8 cellular contexts compared by ENCODE assay signal in genomic region chr17:19196382-19197204, GRCh38. TPM values are rescaled to one million over a fixed set of nuclear protein-coding genes. Genes with fewer than 3 reads are reported as not detected.
DNase-seq lines count a peak whose midpoint lies in the region; ATAC-seq and TF ChIP-seq lines count a peak whose summit lies in the region.
"Not testable (repeated sequence)": the region's sequence is repeated elsewhere in the genome, so short reads cannot be mapped to it uniquely, and the experiment has no call there.

No MANE protein-coding gene starts in this region.

- H2BK5ac ChIP-seq in neuronal stem cell (ENCODE audit: low read length), result not testable (repeated sequence)

- not testable (repeated sequence) for H3K36me3 Mint-ChIP-seq in activated naive CD8-positive, alpha-beta T cell treated with anti-CD3 and anti-CD28 coated beads, Interleukin-2, amount 50 U/mL, for 24 hours (ENCODE audit: low read depth)

- H3K4me1 ChIP-seq in neuronal stem cell (ENCODE audit: control insufficient read depth in 2 of 2, insufficient read depth in 1 of 2, low read depth in 1 of 2, low read length in 2 of 2); tibial artery: not testable (repeated sequence)

- H3K4me3 ChIP-seq in WI38 (ENCODE audit: low read depth, low read length) (peak overlapping the region; percentile 38), neuronal stem cell (ENCODE audit: low read length in 2 of 2) (peak overlapping the region in 1 of 2 donors; percentile 41), tibial artery (peak overlapping the region; percentile 42 to 53)

- not testable (repeated sequence) for H3K27ac ChIP-seq in neuronal stem cell (replicated peaks; ENCODE audit: low read length)
- peak overlapping the region in 1 of 2 donors; percentile 74 for H3K27ac ChIP-seq in tibial artery

- ATAC-seq in GM18519 (IDR thresholded peaks at IDR 0.05; ENCODE audit: low FRiP score, unreplicated experiment) (peak; percentile 71), GM21717 (IDR thresholded peaks at IDR 0.05; ENCODE audit: unreplicated experiment) (peak; percentile 71), HG03175 (IDR thresholded peaks at IDR 0.05; ENCODE audit: unreplicated experiment) (peak; percentile 84), left cardiac atrium (peak; percentile 97 to 99)
- ATAC-seq in activated naive CD8-positive, alpha-beta T cell treated with anti-CD3 and anti-CD28 coated beads, Interleukin-2, amount 50 U/mL, for 24 hours, result peak; percentile 97

- DNase-seq in activated naive CD8-positive, alpha-beta T cell treated with anti-CD3 and anti-CD28 coated beads, Interleukin-2, amount 50 U/mL, for 24 hours, result peak; percentile 9
- not testable (repeated sequence) for DNase-seq in left cardiac atrium; neuronal stem cell (ENCODE audit: low spot score)
- DNase-seq in tibial artery, result peak in 1 of 2 donors; percentile 12

- H4K91ac ChIP-seq in neuronal stem cell (ENCODE audit: low read depth, low read length, poor library complexity), result not testable (repeated sequence)

- not testable (repeated sequence) for H3K36me3 ChIP-seq in neuronal stem cell (replicated peaks in 1 of 2; ENCODE audit: control insufficient read depth in 2 of 2, insufficient read depth in 2 of 2, low read length in 2 of 2); tibial artery

- H3K4ac ChIP-seq in neuronal stem cell (ENCODE audit: low read length), result not testable (repeated sequence)

- H3K27me3 Mint-ChIP-seq in activated naive CD8-positive, alpha-beta T cell treated with anti-CD3 and anti-CD28 coated beads, Interleukin-2, amount 50 U/mL, for 24 hours, result not testable (repeated sequence)

- H3K18ac ChIP-seq in neuronal stem cell (ENCODE audit: low read length), result not testable (repeated sequence)

- H3K27ac Mint-ChIP-seq in activated naive CD8-positive, alpha-beta T cell treated with anti-CD3 and anti-CD28 coated beads, Interleukin-2, amount 50 U/mL, for 24 hours, result not testable (repeated sequence)

- not testable (repeated sequence) for H3K9me3 Mint-ChIP-seq in activated naive CD8-positive, alpha-beta T cell treated with anti-CD3 and anti-CD28 coated beads, Interleukin-2, amount 50 U/mL, for 24 hours

- H3K23ac ChIP-seq in neuronal stem cell (ENCODE audit: low read depth, low read length, poor library complexity), result not testable (repeated sequence)

- intact Hi-C loops in left cardiac atrium (cut with DNase I); tibial artery (cut with DNase I; ENCODE audit: low total_unique reads): not testable (repeated sequence)

- H3K9ac ChIP-seq in neuronal stem cell (ENCODE audit: low read depth, low read length, poor library complexity), result not testable (repeated sequence)

- WGBS in neuronal stem cell (ENCODE audit: extremely low coverage in 2 of 2, insufficient read length in 2 of 2, insufficient replicate concordance in 1 of 2), 2 donors, result no CpG with 5 or more reads among the region's 33 CpGs

- not testable (repeated sequence) for TF ChIP-seq CTCF in WI38 (IDR thresholded peaks at IDR 0.05; ENCODE audit: low read depth, low read length); tibial artery (IDR thresholded peaks at IDR 0.05)

- H3K79me1 ChIP-seq in neuronal stem cell (ENCODE audit: low read depth, low read length), result not testable (repeated sequence)

- H2AK5ac ChIP-seq in neuronal stem cell (ENCODE audit: low read depth, low read length), result not testable (repeated sequence)

- H3K9me3 ChIP-seq in neuronal stem cell (replicated peaks in 1 of 2; ENCODE audit: control insufficient read depth in 2 of 2, insufficient read depth in 1 of 2, low read depth in 1 of 2, low read length in 2 of 2); tibial artery: not testable (repeated sequence)

- H3K4me3 Mint-ChIP-seq in activated naive CD8-positive, alpha-beta T cell treated with anti-CD3 and anti-CD28 coated beads, Interleukin-2, amount 50 U/mL, for 24 hours, result not testable (repeated sequence)

- not testable (repeated sequence) for H4K8ac ChIP-seq in neuronal stem cell (ENCODE audit: low read depth, low read length)

- H3K4me1 Mint-ChIP-seq in activated naive CD8-positive, alpha-beta T cell treated with anti-CD3 and anti-CD28 coated beads, Interleukin-2, amount 50 U/mL, for 24 hours, result not testable (repeated sequence)

- not testable (repeated sequence) for H2BK12ac ChIP-seq in neuronal stem cell (ENCODE audit: low read length)

- not testable (repeated sequence) for H3K14ac ChIP-seq in neuronal stem cell (ENCODE audit: low read length)

- not testable (repeated sequence) for H2BK120ac ChIP-seq in neuronal stem cell (ENCODE audit: low read depth, low read length)

- not testable (repeated sequence) for H2BK15ac ChIP-seq in neuronal stem cell (ENCODE audit: low read length)

- H3K27me3 ChIP-seq in neuronal stem cell (ENCODE audit: control insufficient read depth in 3 of 3, insufficient read depth in 3 of 3, low read depth in 1 of 3, low read length in 3 of 3); tibial artery: not testable (repeated sequence)

- H3K4me2 ChIP-seq in neuronal stem cell (ENCODE audit: insufficient read depth, low read length, poor library complexity, severe bottlenecking), result peak overlapping the region; percentile 11

- not testable (repeated sequence) for H2AFZ ChIP-seq in neuronal stem cell (ENCODE audit: low read length)

RNA-seq across cellular contexts. Expression of gene EPN2, which starts 40.6 kb away (rescaled TPM):
- total RNA-seq in left cardiac atrium, result 10 to 100 TPM; 74.1 to 82.2 TPM
- 34.1 TPM for polyA plus RNA-seq in neuronal stem cell (2013, experiment 1 of 2)
- 36.2 TPM for polyA plus RNA-seq in neuronal stem cell (2013, experiment 2 of 2)
